In genomic region chr9:76433851-76434250, GRCh38 we compare ENCODE assay signal across 18 cellular contexts. TPM values are rescaled to one million over a fixed set of nuclear protein-coding genes. Genes with fewer than 3 reads are reported as not detected.
A peak's percentile ranks its signal among the peaks of the same experiment; 100 is the strongest.
DNase-seq lines count a peak whose midpoint lies in the region; FAIRE-seq and TF ChIP-seq lines count a peak whose summit lies in the region.
"Had no signal": no experiment of that assay in that cellular context is flagged by ENCODE, and none has a peak within 500 bp of the region (broad histone marks: within the 10 kb centered on the region; RNA-seq: fewer than 3 reads in every experiment).

No MANE protein-coding gene starts in this region.

- DNase-seq in Caki2 (ENCODE audit: low read depth) (peak; percentile 51), HFFc6 (peak; percentile 34), astrocyte (ENCODE audit: low read depth) (peak; percentile 72), iris pigment epithelial cell (ENCODE audit: low read depth) (peak; percentile 80), T-helper 9 cell (no peak), NCI-H2196 (lab: John Stamatoyannopoulos, UW; ENCODE audit: unreplicated experiment) (no peak), cerebellar cortex (ENCODE audit: low spot score) (no peak), BE2C (no peak)
- DNase-seq: DMS79 treated with DMSO at 0.1 percent for 48 hours, hippocampal formation, Karpas-422, NCI-H1694 treated with DMSO at 0.1 percent for 48 hours, NCI-H524, OCI-M1, ovary, spleen had no signal

- H3K27ac ChIP-seq in astrocyte (ENCODE audit: low read depth, low read length): peak overlapping the region; percentile 44
- H3K27ac ChIP-seq: C4-2B, epithelial cell of prostate, ovary, spleen had no signal

- H3K27me3 ChIP-seq in astrocyte (ENCODE audit: insufficient read depth, low read length) (no peaks in the 10 kb centered on the region), BE2C (no peaks in the 10 kb centered on the region)
- H3K27me3 ChIP-seq: ovary, spleen had no signal

- no peaks in the 10 kb centered on the region for H3K36me3 Mint-ChIP-seq in HFFc6 (ENCODE audit: low read depth)
- no peaks in the 10 kb centered on the region for H3K36me3 Mint-ChIP-seq in astrocyte (ENCODE audit: low read depth, unreplicated experiment)

- H3K4me1 ChIP-seq in astrocyte (ENCODE audit: insufficient read depth, low read length) (peaks cover 14% of the 10 kb centered on the region), BE2C (no peaks in the 10 kb centered on the region)
- H3K4me1 ChIP-seq: spleen had no signal

- H3K4me2 ChIP-seq in astrocyte (ENCODE audit: low read length): peak overlapping the region; percentile 70

- H3K79me2 ChIP-seq in astrocyte (ENCODE audit: insufficient read depth, low read length): no peaks in the 10 kb centered on the region

- in situ Hi-C loops in Caki2 (cut with HindIII; ENCODE audit: low pct_unique_long_range_greater_than_20kb, low sequenced_read_pairs): no loop called here

- peaks cover 11% of the 10 kb centered on the region for H3K4me1 Mint-ChIP-seq in HFFc6 (ENCODE audit: low read depth)
- peaks cover 6% of the 10 kb centered on the region for H3K4me1 Mint-ChIP-seq in astrocyte (ENCODE audit: low read depth, unreplicated experiment)

- H3K9me3 ChIP-seq in astrocyte (ENCODE audit: insufficient read depth, low read depth, low read length) (no peaks in the 10 kb centered on the region), BE2C (no peaks in the 10 kb centered on the region)
- H3K9me3 ChIP-seq: ovary, spleen had no signal

- peak overlapping the region; percentile 41 for H3K9ac ChIP-seq in astrocyte (ENCODE audit: low read length)

- H3K36me3 ChIP-seq in astrocyte (ENCODE audit: insufficient read depth, low read length) (no peaks in the 10 kb centered on the region), BE2C (no peaks in the 10 kb centered on the region)
- H3K36me3 ChIP-seq: ovary, spleen had no signal

- peak overlapping the region; percentile 45 for H2AFZ ChIP-seq in astrocyte (ENCODE audit: low read depth, low read length)

- no peaks in the 10 kb centered on the region for H3K9me3 Mint-ChIP-seq in HFFc6
- H3K9me3 Mint-ChIP-seq in astrocyte (ENCODE audit: unreplicated experiment): no peaks in the 10 kb centered on the region

- FAIRE-seq in astrocyte (lab: Jason Lieb, UNC): no peak

- no peak for TF ChIP-seq CTCF in HFFc6 (IDR thresholded peaks at IDR 0.05)
- TF ChIP-seq CTCF in astrocyte (IDR thresholded peaks at IDR 0.05; ENCODE audit: insufficient read depth, low read depth, low read length): no peak
- TF ChIP-seq CTCF in BE2C (IDR thresholded peaks at IDR 0.05; ENCODE audit: low read depth, low read length): no peak

- H3K4me3 Mint-ChIP-seq in HFFc6 (no peak overlapping the region), astrocyte (ENCODE audit: unreplicated experiment) (no peak overlapping the region)

- H3K27ac Mint-ChIP-seq in HFFc6 (no peak overlapping the region), astrocyte (ENCODE audit: unreplicated experiment) (no peak overlapping the region)

- H4K20me1 ChIP-seq in astrocyte (ENCODE audit: insufficient read depth, low read length): no peaks in the 10 kb centered on the region

- H3K27me3 Mint-ChIP-seq in HFFc6 (ENCODE audit: insufficient read depth) (peaks cover 6% of the 10 kb centered on the region), astrocyte (ENCODE audit: low read depth, unreplicated experiment) (no peaks in the 10 kb centered on the region)

- no peak overlapping the region for H3K4me3 ChIP-seq in astrocyte (ENCODE audit: insufficient read depth, low read depth, low read length)
- no peak overlapping the region for H3K4me3 ChIP-seq in BE2C (ENCODE audit: low read depth, low read length)
- H3K4me3 ChIP-seq: ovary, spleen had no signal

RNA-seq across cellular contexts. Expression of gene GCNT1, which starts 25.1 kb away (rescaled TPM):
- total RNA-seq in Caki2 (2014; rRNA removed; shearing (Covaris generic); ENCODE audit: low replicate concordance): 1.2 and 11.1 TPM in 2 replicates
- 10 to 100 TPM; 15.0 to 26.2 (median 19.7) TPM for total RNA-seq in HFFc6 (2021; fragmentation: NEBNext Ultra II Directional; extraction: Animal tissue kit (Norgen Biotek cat#: 25700))
- 14.7 and 15.9 TPM in 2 replicates for total RNA-seq in astrocyte
- 0.11 TPM for polyA plus RNA-seq in BE2C (2012; ENCODE audit: insufficient read depth, insufficient read length, low read depth)

RNA-seq across cellular contexts. Expression of gene RFK, which starts 39.6 kb away (rescaled TPM):
- total RNA-seq in Caki2 (2014; rRNA removed; shearing (Covaris generic); ENCODE audit: low replicate concordance): 33.7 and 35.3 TPM in 2 replicates
- total RNA-seq in HFFc6 (2021; fragmentation: NEBNext Ultra II Directional; extraction: Animal tissue kit (Norgen Biotek cat#: 25700)): 10 to 100 TPM; 16.7 to 19.0 (median 18.1) TPM
- 19.2 and 26.8 TPM in 2 replicates for total RNA-seq in astrocyte
- polyA plus RNA-seq in BE2C (2012; ENCODE audit: insufficient read depth, insufficient read length, low read depth): 20.6 TPM

Comparison
In these comparisons a context has a peak if more than half of its experiments do, and no peak if none do; other contexts are left out.
1. DNase-seq: peak in Caki2 (single experiment), HFFc6 (single experiment), astrocyte (single experiment) and iris pigment epithelial cell (single experiment); none in T-helper 9 cell (single experiment), NCI-H2196 (single experiment), cerebellar cortex (single experiment) and BE2C (single experiment).